1 cellular context compared by ENCODE assay signal in genomic region chrX:154064637-154065435, GRCh38.
TF ChIP-seq lines count a peak whose summit lies in the region.

No MANE protein-coding gene starts in this region.

TF ChIP-seq in SK-N-SH treated with all-trans-retinoic acid at 6 μM for 48 hours, 23 proteins besides CTCF, POLR2A, EP300 and RAD21 (continued from another document):
- TF ChIP-seq CSRNP3 (CRISPR knock-in tag; IDR thresholded peaks at IDR 0.05), result no peak
